1 cellular context compared by ENCODE assay signal in genomic region chr14:99733221-99733550, GRCh38.
TF ChIP-seq lines count a peak whose summit lies in the region.

No MANE protein-coding gene starts in this region.

TF ChIP-seq in HepG2, 621 proteins besides CTCF, POLR2A, EP300 and RAD21:
- no peak for TF ChIP-seq ZSCAN30 (CRISPR knock-in tag; IDR thresholded peaks at IDR 0.05)
- no peak for TF ChIP-seq GLI4 (CRISPR knock-in tag; IDR thresholded peaks at IDR 0.05; ENCODE audit: borderline replicate concordance)
- no peak for TF ChIP-seq EEA1 (CRISPR knock-in tag; IDR thresholded peaks at IDR 0.05; ENCODE audit: borderline replicate concordance)
- TF ChIP-seq THAP8 (CRISPR knock-in tag; IDR thresholded peaks at IDR 0.05; ENCODE audit: borderline replicate concordance): no peak
- TF ChIP-seq ZNF44 (CRISPR knock-in tag; IDR thresholded peaks at IDR 0.05): no peak
- TF ChIP-seq PHF5A (CRISPR knock-in tag; IDR thresholded peaks at IDR 0.05; ENCODE audit: low read depth, unreplicated experiment): no peak
- no peak for TF ChIP-seq UBTF (CRISPR knock-in tag; IDR thresholded peaks at IDR 0.05)
- no peak for TF ChIP-seq LRRFIP1 (CRISPR knock-in tag; conservative IDR thresholded peaks at IDR 0.05)
TF ChIP-seq in HepG2: peak in this region for 0.
